In the genomic region with DNA sequence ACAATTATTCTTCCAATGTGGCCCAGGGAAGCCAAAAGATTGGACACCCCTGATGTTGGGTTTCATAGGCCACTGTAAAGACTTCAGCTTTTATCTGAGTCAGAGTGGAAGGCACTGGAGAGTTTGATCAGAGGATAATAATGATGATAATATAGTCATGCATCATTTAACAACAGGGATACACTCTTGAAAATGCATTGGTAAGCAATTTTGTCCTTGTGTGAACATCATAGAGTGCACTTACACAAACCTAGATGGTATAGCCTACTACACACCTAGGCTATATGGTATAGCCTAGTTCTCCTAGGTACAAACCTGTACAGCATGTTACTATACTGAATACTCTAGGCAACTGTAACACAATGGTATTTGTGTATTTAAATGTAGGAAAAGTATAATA, we compare ENCODE assay signal across 17 cellular contexts.
DNase-seq lines count a peak whose midpoint lies in the region; ATAC-seq, FAIRE-seq and TF ChIP-seq lines count a peak whose summit lies in the region.
"Had no signal": no experiment of that assay in that cellular context is flagged by ENCODE, and none has a peak within 500 bp of the region (broad histone marks: within the 10 kb centered on the region; RNA-seq: fewer than 3 reads in every experiment).

No MANE protein-coding gene starts in this region.

- CTCF ChIA-PET in activated naive CD4-positive, alpha-beta T cell treated with anti-CD3 and anti-CD28 coated beads, Interleukin-2, amount 10 ng/mL, durations not matched to agents 7 days and 5 days (lab: Charles Lee) = no interaction called here
- CTCF ChIA-PET in activated B cell treated with CpG ODN at 0.5 μM for 24 hours (lab: Charles Lee) = interaction anchor here (1.1 kb wide), 1 partner anchor 37 kb away, joined by 3 read pairs; no protein-coding TSS in a partner anchor
- CTCF ChIA-PET in naive thymus-derived CD4-positive, alpha-beta T cell (lab: Charles Lee) = interaction anchor here (0.6 kb wide), 1 partner anchor 129 kb away, joined by 8 read pairs; no protein-coding TSS in a partner anchor

- no peak overlapping the region for H3K4me3 Mint-ChIP-seq in activated naive CD4-positive, alpha-beta T cell treated with anti-CD3 and anti-CD28 coated beads, Interleukin-2, amount 10 ng/mL, durations not matched to agents 7 days and 5 days
- H3K4me3 Mint-ChIP-seq in activated B cell treated with CpG ODN at 0.5 μM for 24 hours = no peak overlapping the region
- H3K4me3 Mint-ChIP-seq in naive thymus-derived CD4-positive, alpha-beta T cell = no peak overlapping the region
- H3K4me3 Mint-ChIP-seq: H9 had no signal

- H3K27me3 Mint-ChIP-seq in activated naive CD4-positive, alpha-beta T cell treated with anti-CD3 and anti-CD28 coated beads, Interleukin-2, amount 10 ng/mL, durations not matched to agents 7 days and 5 days = peaks cover 4% of the 10 kb centered on the region
- H3K27me3 Mint-ChIP-seq in activated B cell treated with CpG ODN at 0.5 μM for 24 hours = no peaks in the 10 kb centered on the region
- H3K27me3 Mint-ChIP-seq in naive thymus-derived CD4-positive, alpha-beta T cell = peaks cover 0 to 9% (median 0%) of the 10 kb centered on the region in 5 donors

- H3K4me1 Mint-ChIP-seq in activated naive CD4-positive, alpha-beta T cell treated with anti-CD3 and anti-CD28 coated beads, Interleukin-2, amount 10 ng/mL, durations not matched to agents 7 days and 5 days = peaks cover 94% of the 10 kb centered on the region
- peaks cover 92% of the 10 kb centered on the region for H3K4me1 Mint-ChIP-seq in activated B cell treated with CpG ODN at 0.5 μM for 24 hours
- H3K4me1 Mint-ChIP-seq in naive thymus-derived CD4-positive, alpha-beta T cell = peaks cover 64 to 95% (median 93%) of the 10 kb centered on the region in 7 donors

- H3K9me3 Mint-ChIP-seq in activated naive CD4-positive, alpha-beta T cell treated with anti-CD3 and anti-CD28 coated beads, Interleukin-2, amount 10 ng/mL, durations not matched to agents 7 days and 5 days = peaks cover 19% of the 10 kb centered on the region
- peaks cover 4% of the 10 kb centered on the region for H3K9me3 Mint-ChIP-seq in activated B cell treated with CpG ODN at 0.5 μM for 24 hours
- H3K9me3 Mint-ChIP-seq in naive thymus-derived CD4-positive, alpha-beta T cell = peaks cover 0 to 9% (median 0%) of the 10 kb centered on the region in 11 donors

- peak; percentile 5 for FAIRE-seq in GM12891 (lab: Jason Lieb, UNC)
- FAIRE-seq: D721Med, H1 had no signal

- no peak overlapping the region for H3K27ac ChIP-seq in naive thymus-derived CD4-positive, alpha-beta T cell (ENCODE audit: low read depth, low read length)
- H3K27ac ChIP-seq in tibial artery = no peak overlapping the region
- H3K27ac ChIP-seq in gastroesophageal sphincter = no peak overlapping the region
- H3K27ac ChIP-seq: 22Rv1; BLaER1 treated with 17β-estradiol and CSF1 and Interleukin-3, amounts not matched to agents 10 nM and 100 nM had no signal

- peak overlapping the region; percentile 97 for H3K27ac Mint-ChIP-seq in activated naive CD4-positive, alpha-beta T cell treated with anti-CD3 and anti-CD28 coated beads, Interleukin-2, amount 10 ng/mL, durations not matched to agents 7 days and 5 days
- H3K27ac Mint-ChIP-seq in activated B cell treated with CpG ODN at 0.5 μM for 24 hours = peak overlapping the region; percentile 26
- H3K27ac Mint-ChIP-seq in naive thymus-derived CD4-positive, alpha-beta T cell = peak overlapping the region in 7 of 9 donors; percentile 83 to 99 (median 92)
- H3K27ac Mint-ChIP-seq: H9 had no signal

- POLR2A ChIA-PET in activated B cell treated with CpG ODN at 0.5 μM for 24 hours (lab: Charles Lee) = no interaction called here
- POLR2A ChIA-PET in naive thymus-derived CD4-positive, alpha-beta T cell (lab: Charles Lee) = interaction anchor here (0.7 to 6.6 kb wide), 3 partner anchors 100 to 201 kb away, joined by 3 to 42 read pairs (median 8); a partner anchor contains a TSS

- DNase-seq in activated naive CD4-positive, alpha-beta T cell treated with anti-CD3 and anti-CD28 coated beads, Interleukin-2, amount 10 ng/mL, durations not matched to agents 7 days and 5 days = no peak
- no peak for DNase-seq in activated naive CD4-positive, alpha-beta T cell (lab: John Stamatoyannopoulos, UW)
- no peak for DNase-seq in GM12891 (ENCODE audit: insufficient read length, low spot score)
- DNase-seq in activated B cell treated with CpG ODN at 0.5 μM for 24 hours = no peak
- DNase-seq in naive thymus-derived CD4-positive, alpha-beta T cell = no peak
- DNase-seq in activated T-cell treated with anti-CD3 and anti-CD28 coated beads, Interleukin-2, amount 50 U/mL, for 48 hours = no peak
- DNase-seq in tibial artery = no peak
- DNase-seq: Caco-2, DMS79, GDM1, H9, KBM-7 had no signal

- TF ChIP-seq POLR2A in GM12891 (IDR thresholded peaks at IDR 0.05; ENCODE audit: low read depth, low read length) (no peak), gastroesophageal sphincter (IDR thresholded peaks at IDR 0.05) (no peak)

- no peaks in the 10 kb centered on the region for H3K9me3 ChIP-seq in naive thymus-derived CD4-positive, alpha-beta T cell (ENCODE audit: control insufficient read depth in 2 of 3, low read length in 3 of 3)
- H3K9me3 ChIP-seq in tibial artery (no peaks in the 10 kb centered on the region), gastroesophageal sphincter (no peaks in the 10 kb centered on the region)

- intact Hi-C loops in activated B cell treated with CpG ODN at 0.5 μM for 24 hours (cut with micrococcal nuclease) = no loop called here
- intact Hi-C loops in naive thymus-derived CD4-positive, alpha-beta T cell (cut with micrococcal nuclease) = loop anchor here (10.0 kb wide), 2 partner anchors 779 to 1719 kb away; a partner anchor contains a TSS
- intact Hi-C loops in tibial artery (cut with DNase I; ENCODE audit: low total_unique reads) = no loop called here

- TF ChIP-seq CTCF in activated B cell treated with CpG ODN at 0.5 μM for 24 hours (IDR thresholded peaks at IDR 0.05) (no peak), tibial artery (IDR thresholded peaks at IDR 0.05) (no peak), gastroesophageal sphincter (IDR thresholded peaks at IDR 0.05) (no peak)

- H3K27me3 ChIP-seq in naive thymus-derived CD4-positive, alpha-beta T cell (ENCODE audit: control insufficient read depth in 2 of 2, insufficient read depth in 2 of 2, low read length in 2 of 2) = no peaks in the 10 kb centered on the region
- H3K27me3 ChIP-seq in tibial artery (no peaks in the 10 kb centered on the region), gastroesophageal sphincter (no peaks in the 10 kb centered on the region)
- H3K27me3 ChIP-seq: BLaER1 treated with 17β-estradiol and CSF1 and Interleukin-3, amounts not matched to agents 10 nM and 100 nM had no signal

- H3K36me3 ChIP-seq in naive thymus-derived CD4-positive, alpha-beta T cell (ENCODE audit: control insufficient read depth in 2 of 3, insufficient read depth in 3 of 3, low read length in 3 of 3) = no peaks in the 10 kb centered on the region
- H3K36me3 ChIP-seq in tibial artery (no peaks in the 10 kb centered on the region), gastroesophageal sphincter (no peaks in the 10 kb centered on the region)
- H3K36me3 ChIP-seq: BLaER1 treated with 17β-estradiol and CSF1 and Interleukin-3, amounts not matched to agents 10 nM and 100 nM had no signal

- H3K4me1 ChIP-seq in naive thymus-derived CD4-positive, alpha-beta T cell (ENCODE audit: control insufficient read depth in 2 of 2, insufficient read depth in 2 of 2, low read length in 2 of 2) = peaks cover 84 to 85% of the 10 kb centered on the region in 2 donors
- H3K4me1 ChIP-seq in tibial artery (no peaks in the 10 kb centered on the region), gastroesophageal sphincter (no peaks in the 10 kb centered on the region)

- no peak overlapping the region for H3K4me3 ChIP-seq in naive thymus-derived CD4-positive, alpha-beta T cell (ENCODE audit: low read length)
- no peak overlapping the region for H3K4me3 ChIP-seq in tibial artery
- H3K4me3 ChIP-seq in gastroesophageal sphincter = no peak overlapping the region
- H3K4me3 ChIP-seq: BLaER1 treated with 17β-estradiol and CSF1 and Interleukin-3, amounts not matched to agents 10 nM and 100 nM had no signal

- peaks cover 36% of the 10 kb centered on the region for H3K36me3 Mint-ChIP-seq in activated naive CD4-positive, alpha-beta T cell treated with anti-CD3 and anti-CD28 coated beads, Interleukin-2, amount 10 ng/mL, durations not matched to agents 7 days and 5 days
- peaks cover 1% of the 10 kb centered on the region for H3K36me3 Mint-ChIP-seq in activated B cell treated with CpG ODN at 0.5 μM for 24 hours (ENCODE audit: low read depth)
- H3K36me3 Mint-ChIP-seq in naive thymus-derived CD4-positive, alpha-beta T cell = peaks cover 0 to 28% (median 0%) of the 10 kb centered on the region in 5 donors

- TF ChIP-seq EP300 in gastroesophageal sphincter (IDR thresholded peaks at IDR 0.05) = no peak

- ATAC-seq in activated B cell treated with CpG ODN at 0.5 μM for 24 hours (ENCODE audit: low read depth) (no peak), gastroesophageal sphincter (no peak)
- no peak for ATAC-seq in naive thymus-derived CD4-positive, alpha-beta T cell

TF ChIP-seq in GM12891, 5 proteins besides CTCF, POLR2A, EP300 and RAD21:
- TF ChIP-seq POLR2AphosphoS5 (IDR thresholded peaks at IDR 0.05; ENCODE audit: low read depth, low read length) (no peak), PAX5 (IDR thresholded peaks at IDR 0.05; ENCODE audit: insufficient read depth, low read length, severe bottlenecking) (no peak), SPI1 (IDR thresholded peaks at IDR 0.05; ENCODE audit: low read depth, low read length) (no peak), TAF1 (IDR thresholded peaks at IDR 0.05; ENCODE audit: low read depth, low read length) (no peak), POU2F2 (IDR thresholded peaks at IDR 0.05; ENCODE audit: low read depth, low read length) (no peak)

Comparison
In these comparisons a context has a peak if more than half of its experiments do, and no peak if none do; other contexts are left out.
1. H3K27ac Mint-ChIP-seq: peak in every context shown above with its lines; median percentile 97 in activated naive CD4-positive, alpha-beta T cell treated with anti-CD3 and anti-CD28 coated beads, Interleukin-2, amount 10 ng/mL, durations not matched to agents 7 days and 5 days; 92 in naive thymus-derived CD4-positive, alpha-beta T cell; 26 in activated B cell treated with CpG ODN at 0.5 μM for 24 hours.
2. intact Hi-C loops: an anchor here in naive thymus-derived CD4-positive, alpha-beta T cell (10.0 kb wide); none called in activated B cell treated with CpG ODN at 0.5 μM for 24 hours and tibial artery.